8 cellular contexts compared by ENCODE assay signal in genomic region chr7:131072505-131073091, GRCh38.
DNase-seq lines count a peak whose midpoint lies in the region; ATAC-seq and TF ChIP-seq lines count a peak whose summit lies in the region.

No MANE protein-coding gene starts in this region.

- no peak overlapping the region for H3K4me3 ChIP-seq in MM.1S (ENCODE audit: low read length)

- peaks cover 34% of the 10 kb centered on the region for H3K4me1 Mint-ChIP-seq in activated naive CD4-positive, alpha-beta T cell treated with anti-CD3 and anti-CD28 coated beads, Interleukin-2, amount 10 ng/mL, durations not matched to agents 7 days and 5 days

- no peaks in the 10 kb centered on the region for H3K27me3 ChIP-seq in MM.1S (replicated peaks; ENCODE audit: insufficient read depth, low read length)

- peaks cover 4% of the 10 kb centered on the region; the same call in 1 of the 2 replicates for H3F3A ChIP-seq in MM.1S (ENCODE audit: insufficient read depth, low read length)

- peak overlapping the region; percentile 66 for H3K27ac Mint-ChIP-seq in activated naive CD4-positive, alpha-beta T cell treated with anti-CD3 and anti-CD28 coated beads, Interleukin-2, amount 10 ng/mL, durations not matched to agents 7 days and 5 days

- peaks cover 31% of the 10 kb centered on the region for H3K36me3 Mint-ChIP-seq in activated naive CD4-positive, alpha-beta T cell treated with anti-CD3 and anti-CD28 coated beads, Interleukin-2, amount 10 ng/mL, durations not matched to agents 7 days and 5 days

- no peak overlapping the region for H3K9ac ChIP-seq in MM.1S (ENCODE audit: low read length)

- no peaks in the 10 kb centered on the region for H3K9me3 Mint-ChIP-seq in activated naive CD4-positive, alpha-beta T cell treated with anti-CD3 and anti-CD28 coated beads, Interleukin-2, amount 10 ng/mL, durations not matched to agents 7 days and 5 days

- H3K4me2 ChIP-seq in MM.1S (ENCODE audit: low read depth, low read length) = no peak overlapping the region

- intact Hi-C loops in Right ventricle myocardium superior (cut with DNase I) = loop anchor here (5.0 to 10.0 kb wide), 2 partner anchors 35 to 352 kb away; no protein-coding TSS in a partner anchor

- H3K27ac ChIP-seq in temporal lobe (ENCODE audit: low read depth, low read length) (peak overlapping the region; percentile 48), MM.1S (ENCODE audit: low read length) (no peak overlapping the region)

- peaks cover 16% of the 10 kb centered on the region; the same call in 1 of the 2 replicates for H4K20me1 ChIP-seq in MM.1S (ENCODE audit: insufficient read depth, low read length)

- peak; percentile 19 for ATAC-seq in Right ventricle myocardium superior (ENCODE audit: poor library complexity)
- ATAC-seq in HG03439 (IDR thresholded peaks at IDR 0.05; ENCODE audit: unreplicated experiment) = no peak
- ATAC-seq in GM19467 (IDR thresholded peaks at IDR 0.05; ENCODE audit: unreplicated experiment) = no peak

- no peaks in the 10 kb centered on the region for H3K9me2 ChIP-seq in MM.1S (replicated peaks; ENCODE audit: insufficient read depth, low read length)

- no peaks in the 10 kb centered on the region for H3K36me3 ChIP-seq in MM.1S (replicated peaks; ENCODE audit: insufficient read depth, low read length)

- H3K4me1 ChIP-seq in MM.1S (ENCODE audit: low read length) = no peaks in the 10 kb centered on the region

- TF ChIP-seq CTCF in MM.1S (IDR thresholded peaks at IDR 0.05; ENCODE audit: low read length) = no peak

- no peak overlapping the region for H3K4me3 Mint-ChIP-seq in activated naive CD4-positive, alpha-beta T cell treated with anti-CD3 and anti-CD28 coated beads, Interleukin-2, amount 10 ng/mL, durations not matched to agents 7 days and 5 days

- CTCF ChIA-PET in activated naive CD4-positive, alpha-beta T cell treated with anti-CD3 and anti-CD28 coated beads, Interleukin-2, amount 10 ng/mL, durations not matched to agents 7 days and 5 days (lab: Charles Lee) = interaction anchor here (0.5 to 1.4 kb wide), 3 partner anchors 33 to 176 kb away, joined by 3 to 5 read pairs (median 5); no protein-coding TSS in a partner anchor

- H3K9me3 ChIP-seq in MM.1S (replicated peaks; ENCODE audit: insufficient read depth, low read length) = no peaks in the 10 kb centered on the region

- no peaks in the 10 kb centered on the region for H3K27me3 Mint-ChIP-seq in activated naive CD4-positive, alpha-beta T cell treated with anti-CD3 and anti-CD28 coated beads, Interleukin-2, amount 10 ng/mL, durations not matched to agents 7 days and 5 days

- DNase-seq in activated naive CD4-positive, alpha-beta T cell treated with anti-CD3 and anti-CD28 coated beads, Interleukin-2, amount 10 ng/mL, durations not matched to agents 7 days and 5 days = no peak
- no peak for DNase-seq in activated naive CD4-positive, alpha-beta T cell (lab: John Stamatoyannopoulos, UW)
- DNase-seq in SW480 (ENCODE audit: low spot score) (peak; percentile 46), Right ventricle myocardium superior (no peak), MM.1S (no peak)

- H3K79me2 ChIP-seq in MM.1S (ENCODE audit: low read length) = peaks cover 96% of the 10 kb centered on the region

- no peak overlapping the region for H2AFZ ChIP-seq in MM.1S (ENCODE audit: low read length)
